Comparison of ENCODE assay signal across 1 cellular context in the genomic region with DNA sequence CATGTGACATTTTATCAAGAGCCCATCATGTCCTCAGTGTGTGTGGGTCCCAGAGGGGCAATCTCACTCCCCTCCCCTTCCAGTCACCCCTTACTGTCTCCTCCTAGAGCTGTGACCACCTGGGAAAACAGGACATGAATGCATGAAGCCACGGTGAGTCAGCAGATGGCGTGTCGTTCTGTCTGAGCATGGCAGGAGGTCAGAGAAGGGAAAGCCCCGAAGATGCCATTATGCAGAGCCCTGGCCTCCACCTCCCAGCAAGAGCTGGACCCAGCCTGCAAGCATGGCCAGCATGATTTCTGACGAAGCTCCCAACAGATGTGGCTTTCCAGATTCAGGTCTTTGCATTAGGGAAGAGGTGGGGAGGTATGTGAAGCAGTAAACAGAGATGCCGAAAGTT.
TF ChIP-seq lines count a peak whose summit lies in the region.

No MANE protein-coding gene starts in this region.

TF ChIP-seq in WTC11, 78 proteins besides CTCF, POLR2A, EP300 and RAD21 (continued from another document):
- TF ChIP-seq, protein P1, sequence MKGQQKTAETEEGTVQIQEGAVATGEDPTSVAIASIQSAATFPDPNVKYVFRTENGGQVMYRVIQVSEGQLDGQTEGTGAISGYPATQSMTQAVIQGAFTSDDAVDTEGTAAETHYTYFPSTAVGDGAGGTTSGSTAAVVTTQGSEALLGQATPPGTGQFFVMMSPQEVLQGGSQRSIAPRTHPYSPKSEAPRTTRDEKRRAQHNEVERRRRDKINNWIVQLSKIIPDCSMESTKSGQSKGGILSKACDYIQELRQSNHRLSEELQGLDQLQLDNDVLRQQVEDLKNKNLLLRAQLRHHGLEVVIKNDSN (CRISPR knock-in tag; IDR thresholded peaks at IDR 0.05), result no peak
- no peak for TF ChIP-seq SP1 (CRISPR knock-in tag; conservative IDR thresholded peaks at IDR 0.05)
- TF ChIP-seq MYBL2 (CRISPR knock-in tag; IDR thresholded peaks at IDR 0.05), result no peak
- no peak for TF ChIP-seq CREM (CRISPR knock-in tag; IDR thresholded peaks at IDR 0.05)
- TF ChIP-seq, protein P2, sequence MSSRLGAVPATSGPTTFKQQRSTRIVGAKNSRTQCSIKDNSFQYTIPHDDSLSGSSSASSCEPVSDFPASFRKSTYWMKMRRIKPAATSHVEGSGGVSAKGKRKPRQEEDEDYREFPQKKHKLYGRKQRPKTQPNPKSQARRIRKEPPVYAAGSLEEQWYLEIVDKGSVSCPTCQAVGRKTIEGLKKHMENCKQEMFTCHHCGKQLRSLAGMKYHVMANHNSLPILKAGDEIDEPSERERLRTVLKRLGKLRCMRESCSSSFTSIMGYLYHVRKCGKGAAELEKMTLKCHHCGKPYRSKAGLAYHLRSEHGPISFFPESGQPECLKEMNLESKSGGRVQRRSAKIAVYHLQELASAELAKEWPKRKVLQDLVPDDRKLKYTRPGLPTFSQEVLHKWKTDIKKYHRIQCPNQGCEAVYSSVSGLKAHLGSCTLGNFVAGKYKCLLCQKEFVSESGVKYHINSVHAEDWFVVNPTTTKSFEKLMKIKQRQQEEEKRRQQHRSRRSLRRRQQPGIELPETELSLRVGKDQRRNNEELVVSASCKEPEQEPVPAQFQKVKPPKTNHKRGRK (CRISPR knock-in tag; IDR thresholded peaks at IDR 0.05; ENCODE audit: borderline replicate concordance), result no peak
- TF ChIP-seq JAZF1 (CRISPR knock-in tag; IDR thresholded peaks at IDR 0.05), result no peak
- no peak for TF ChIP-seq ATF6 (CRISPR knock-in tag; IDR thresholded peaks at IDR 0.05)
- TF ChIP-seq ZNF121 (CRISPR knock-in tag; IDR thresholded peaks at IDR 0.05), result no peak
- TF ChIP-seq, protein P3, sequence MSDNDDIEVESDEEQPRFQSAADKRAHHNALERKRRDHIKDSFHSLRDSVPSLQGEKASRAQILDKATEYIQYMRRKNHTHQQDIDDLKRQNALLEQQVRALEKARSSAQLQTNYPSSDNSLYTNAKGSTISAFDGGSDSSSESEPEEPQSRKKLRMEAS (CRISPR knock-in tag; IDR thresholded peaks at IDR 0.05), result no peak
- TF ChIP-seq ZNF263 (CRISPR knock-in tag; IDR thresholded peaks at IDR 0.05; ENCODE audit: low read depth), result no peak
